Comparison of ENCODE assay signal across 8 cellular contexts in the genomic region with DNA sequence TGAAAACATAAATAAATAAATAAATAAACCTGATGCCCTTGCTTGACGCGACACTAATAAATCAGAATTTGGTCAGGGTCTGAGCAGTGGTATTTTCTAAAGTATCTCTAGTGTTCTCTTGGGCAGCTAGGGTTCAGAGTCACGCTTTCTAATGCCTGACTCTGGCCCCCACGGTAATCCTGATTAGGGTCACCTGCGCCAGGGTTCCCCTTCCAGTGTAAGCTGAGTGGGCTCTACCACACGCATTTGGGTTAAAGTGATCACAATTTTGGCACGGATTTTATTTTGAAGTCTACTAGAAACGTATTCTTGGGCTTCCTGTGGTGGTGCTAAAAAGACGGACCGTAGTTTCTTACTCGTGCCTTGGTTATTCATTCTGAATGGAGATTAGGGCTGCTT. TPM values are rescaled to one million over a fixed set of nuclear protein-coding genes. Genes with fewer than 3 reads are reported as not detected.
A peak's percentile ranks its signal among the peaks of the same experiment; 100 is the strongest.
DNase-seq lines count a peak whose midpoint lies in the region; ATAC-seq and TF ChIP-seq lines count a peak whose summit lies in the region.

No MANE protein-coding gene starts in this region.

- H3K27ac Mint-ChIP-seq in stimulated activated naive CD8-positive, alpha-beta T cell treated with anti-CD3 and anti-CD28 coated beads, Interleukin-15, Interleukin-2, amounts not matched to agents 100 ng/mL and 50 ng/mL, for 24 hours: peak overlapping the region; percentile 95
- H3K27ac Mint-ChIP-seq in T-helper 1 cell treated with Interleukin-12 subunit alpha and Interleukin-12 subunit beta and Interleukin-4 antibody, amounts not matched to agents 30 μg/mL and 1 μg/mL, for 36 hours: peak overlapping the region; percentile 93

- peaks cover 0 to 33% (median 15%) of the 10 kb centered on the region in 3 donors for H3K4me1 ChIP-seq in gastroesophageal sphincter

- TF ChIP-seq EP300 in gastroesophageal sphincter (IDR thresholded peaks at IDR 0.05): no peak

- no peaks in the 10 kb centered on the region for H3K27me3 ChIP-seq in gastroesophageal sphincter

- peak overlapping the region; percentile 85 to 95 (median 90) for H3K27ac ChIP-seq in gastroesophageal sphincter

- WGBS in gastroesophageal sphincter (ENCODE audit: low coverage in 1 of 2), 2 donors: 3 to 6% methylated on average over 11 of the region's 11 CpGs

- peak overlapping the region; percentile 98 for H3K4me3 Mint-ChIP-seq in stimulated activated naive CD8-positive, alpha-beta T cell treated with anti-CD3 and anti-CD28 coated beads, Interleukin-15, Interleukin-2, amounts not matched to agents 100 ng/mL and 50 ng/mL, for 24 hours
- peak overlapping the region; percentile 91 for H3K4me3 Mint-ChIP-seq in T-helper 1 cell treated with Interleukin-12 subunit alpha and Interleukin-12 subunit beta and Interleukin-4 antibody, amounts not matched to agents 30 μg/mL and 1 μg/mL, for 36 hours

- no peak for TF ChIP-seq CTCF in gastroesophageal sphincter (IDR thresholded peaks at IDR 0.05)

- peaks cover 0 to 41% of the 10 kb centered on the region in 2 donors for H3K36me3 ChIP-seq in gastroesophageal sphincter

- no peak for DNase-seq in stimulated activated naive CD8-positive, alpha-beta T cell treated with anti-CD3 and anti-CD28 coated beads, Interleukin-15, Interleukin-2, amounts not matched to agents 100 U/mL and 50 U/mL, for 24 hours
- no peak for DNase-seq in skeletal muscle cell (ENCODE audit: low read depth)
- no peak for DNase-seq in stimulated activated CD4-positive, alpha-beta T cell treated with anti-CD3 and anti-CD28 coated beads, Interleukin-4, amount 100 ng/mL, for 4 hours
- DNase-seq in SK-N-DZ (ENCODE audit: low spot score): no peak
- no peak for DNase-seq in AG08395 (ENCODE audit: low spot score)

- H3K4me1 Mint-ChIP-seq in stimulated activated naive CD8-positive, alpha-beta T cell treated with anti-CD3 and anti-CD28 coated beads, Interleukin-15, Interleukin-2, amounts not matched to agents 100 ng/mL and 50 ng/mL, for 24 hours (ENCODE audit: low read depth): peaks cover 27% of the 10 kb centered on the region
- H3K4me1 Mint-ChIP-seq in T-helper 1 cell treated with Interleukin-12 subunit alpha and Interleukin-12 subunit beta and Interleukin-4 antibody, amounts not matched to agents 30 μg/mL and 1 μg/mL, for 36 hours (ENCODE audit: low read depth): peaks cover 20% of the 10 kb centered on the region

- H3K9me3 Mint-ChIP-seq in stimulated activated naive CD8-positive, alpha-beta T cell treated with anti-CD3 and anti-CD28 coated beads, Interleukin-15, Interleukin-2, amounts not matched to agents 100 ng/mL and 50 ng/mL, for 24 hours: no peaks in the 10 kb centered on the region
- no peaks in the 10 kb centered on the region for H3K9me3 Mint-ChIP-seq in T-helper 1 cell treated with Interleukin-12 subunit alpha and Interleukin-12 subunit beta and Interleukin-4 antibody, amounts not matched to agents 30 μg/mL and 1 μg/mL, for 36 hours

- no peaks in the 10 kb centered on the region for H3K9me3 ChIP-seq in gastroesophageal sphincter

- no peaks in the 10 kb centered on the region for H3K27me3 Mint-ChIP-seq in stimulated activated naive CD8-positive, alpha-beta T cell treated with anti-CD3 and anti-CD28 coated beads, Interleukin-15, Interleukin-2, amounts not matched to agents 100 ng/mL and 50 ng/mL, for 24 hours
- no peaks in the 10 kb centered on the region for H3K27me3 Mint-ChIP-seq in T-helper 1 cell treated with Interleukin-12 subunit alpha and Interleukin-12 subunit beta and Interleukin-4 antibody, amounts not matched to agents 30 μg/mL and 1 μg/mL, for 36 hours (ENCODE audit: low read depth)

- TF ChIP-seq POLR2A in gastroesophageal sphincter (IDR thresholded peaks at IDR 0.05): no peak

- ATAC-seq in stimulated activated naive CD8-positive, alpha-beta T cell treated with anti-CD3 and anti-CD28 coated beads, Interleukin-15, Interleukin-2, amounts not matched to agents 100 U/mL and 50 U/mL, for 24 hours: no peak
- ATAC-seq in gastroesophageal sphincter: no peak

- H3K4me3 ChIP-seq in gastroesophageal sphincter (peak overlapping the region; percentile 74 to 99), skeletal muscle cell (ENCODE audit: low read depth, low read length) (peak overlapping the region; percentile 90)

- H3K36me3 Mint-ChIP-seq in stimulated activated naive CD8-positive, alpha-beta T cell treated with anti-CD3 and anti-CD28 coated beads, Interleukin-15, Interleukin-2, amounts not matched to agents 100 ng/mL and 50 ng/mL, for 24 hours (ENCODE audit: low read depth): peaks cover 20% of the 10 kb centered on the region
- H3K36me3 Mint-ChIP-seq in T-helper 1 cell treated with Interleukin-12 subunit alpha and Interleukin-12 subunit beta and Interleukin-4 antibody, amounts not matched to agents 30 μg/mL and 1 μg/mL, for 36 hours (ENCODE audit: low read depth): peaks cover 16% of the 10 kb centered on the region

RNA-seq across cellular contexts. Expression of a gene that starts 0.7 kb away (rescaled TPM):
- total RNA-seq in gastroesophageal sphincter: 10 to 100 TPM; 39.3 to 62.9 (median 58.9) TPM
- polyA plus RNA-seq in SK-N-DZ (2014; cell fraction: cytosol; rRNA removed): 39.5 and 47.9 TPM in 2 replicates
- polyA plus RNA-seq in SK-N-DZ (2014; cell fraction: nucleus; rRNA removed): 13.5 and 25.0 TPM in 2 replicates
